19 cellular contexts compared by ENCODE assay signal in the genomic region with DNA sequence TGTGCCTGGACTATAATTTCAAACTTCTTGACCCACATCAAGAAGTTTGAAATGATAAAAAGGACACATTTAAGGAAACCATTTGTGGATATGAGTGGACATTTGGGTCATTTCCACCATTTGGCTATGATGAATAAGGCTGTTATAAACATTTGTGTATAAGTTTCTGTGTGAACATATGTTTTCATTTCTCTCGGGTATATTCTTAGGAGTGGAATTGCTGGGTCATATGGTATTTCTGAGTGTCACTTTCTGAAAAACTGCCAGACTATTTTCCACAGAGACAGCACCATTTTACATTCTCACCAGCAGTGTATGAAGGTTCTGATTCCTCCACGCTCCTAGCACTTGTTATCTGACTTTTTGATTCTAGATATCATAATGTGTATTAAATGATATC.
"Had no signal": no experiment of that assay in that cellular context is flagged by ENCODE, and none has a peak within 500 bp of the region (broad histone marks: within the 10 kb centered on the region; RNA-seq: fewer than 3 reads in every experiment).

No MANE protein-coding gene starts in this region.

- H3K27me3 ChIP-seq: MG63 had no signal

- H3K4me3 ChIP-seq: MG63 had no signal

- DNase-seq: Karpas-422, KG1, MG63, NCI-H1092, NCI-H1105 treated with DMSO at 0.1 percent for 48 hours, NCI-H1417 treated with DMSO at 0.1 percent for 48 hours, NCI-H146, NCI-H1694 treated with DMSO at 0.1 percent for 48 hours, NCI-H1930, NCI-H2081, NCI-H2107, NCI-H2227 treated with DMSO at 0.1 percent for 48 hours, NCI-H524, NCI-H69, NCI-H774, SHP77, SK-N-SH, SW 1271 had no signal

- H3K9me3 ChIP-seq: MG63, SK-N-SH had no signal

- H3K27ac ChIP-seq: RWPE1 had no signal

- H3K36me3 ChIP-seq: MG63 had no signal
